8 cellular contexts compared by ENCODE assay signal in genomic region chr20:34709836-34710567, GRCh38. TPM values are rescaled to one million over a fixed set of nuclear protein-coding genes. Genes with fewer than 3 reads are reported as not detected.
A peak's percentile ranks its signal among the peaks of the same experiment; 100 is the strongest.
DNase-seq lines count a peak whose midpoint lies in the region; ATAC-seq and TF ChIP-seq lines count a peak whose summit lies in the region.

No MANE protein-coding gene starts in this region.

- peak; percentile 14 for ATAC-seq in GM21423 (IDR thresholded peaks at IDR 0.05; ENCODE audit: unreplicated experiment)

- peaks cover 9 to 57% (median 49%) of the 10 kb centered on the region in 4 donors for H3K4me1 ChIP-seq in liver (ENCODE audit: control insufficient read depth in 4 of 4, insufficient read depth in 4 of 4, low read length in 3 of 4)

- peaks cover 0 to 10% (median 4%) of the 10 kb centered on the region in 4 donors for H3K36me3 ChIP-seq in liver (ENCODE audit: control insufficient read depth in 4 of 4, insufficient read depth in 3 of 4, low read depth in 1 of 4, low read length in 3 of 4)

- DNase-seq in NCI-H1694 (lab: John Stamatoyannopoulos, UW) (peak; percentile 43), NCI-H1694 treated with DMSO at 0.1 percent for 48 hours (lab: John Stamatoyannopoulos, UW) (no peak), HuH-7 (ENCODE audit: low spot score) (peak; percentile 63), SK-MEL-5 (ENCODE audit: low read depth, low spot score) (peak; percentile 74), coronary artery (ENCODE audit: low spot score) (peak; percentile 89)
- peak; percentile 34 to 61 for DNase-seq in stimulated activated CD8-positive, alpha-beta memory T cell treated with anti-CD3 and anti-CD28 coated beads, Interleukin-2, amount 100 ng/mL, for 48 hours (ENCODE audit: low read depth in 2 of 2)

- H3K4me3 ChIP-seq in coronary artery (peak overlapping the region; percentile 79), liver (ENCODE audit: low read depth in 1 of 3, low read length in 3 of 3) (peak overlapping the region; percentile 30 to 74 (median 72))

- no peaks in the 10 kb centered on the region for H3K27me3 ChIP-seq in liver (ENCODE audit: control insufficient read depth in 4 of 4, insufficient read depth in 4 of 4, low read length in 3 of 4)

- in situ Hi-C loops in SK-MEL-5 (cut with HindIII; ENCODE audit: low pct_unique_long_range_greater_than_20kb, low sequenced_read_pairs), result no loop called here

- no peaks in the 10 kb centered on the region for H3K9me3 ChIP-seq in liver (ENCODE audit: control insufficient read depth in 4 of 4, low read length in 3 of 4)

- no peak for TF ChIP-seq CTCF in coronary artery (IDR thresholded peaks at IDR 0.05)
- TF ChIP-seq CTCF in liver (IDR thresholded peaks at IDR 0.05; ENCODE audit: low read depth, low read length, missing input control), result peak; percentile 3

- H3K9ac ChIP-seq in liver (ENCODE audit: low read depth in 1 of 2, low read length in 2 of 2), result peak overlapping the region; percentile 28 to 32

- TF ChIP-seq RAD21 in liver (IDR thresholded peaks at IDR 0.05), result no peak

- H3K27ac ChIP-seq in coronary artery, result peak overlapping the region; percentile 64 to 94
- H3K27ac ChIP-seq in liver (ENCODE audit: low read depth in 1 of 2, low read length in 2 of 2), result peak overlapping the region; percentile 87 to 88

- WGBS in liver, result 3% methylated on average over 61 of the region's 61 CpGs

TF ChIP-seq in liver, 16 proteins besides CTCF, POLR2A, EP300 and RAD21:
- TF ChIP-seq HNF4A (conservative IDR thresholded peaks at IDR 0.05), result peak in 1 of 2 donors; percentile 0
- peak; percentile 6 for TF ChIP-seq SP1 (IDR thresholded peaks at IDR 0.05)
- peak; percentile 42 for TF ChIP-seq YY1 (IDR thresholded peaks at IDR 0.05)
- TF ChIP-seq, protein P1, sequence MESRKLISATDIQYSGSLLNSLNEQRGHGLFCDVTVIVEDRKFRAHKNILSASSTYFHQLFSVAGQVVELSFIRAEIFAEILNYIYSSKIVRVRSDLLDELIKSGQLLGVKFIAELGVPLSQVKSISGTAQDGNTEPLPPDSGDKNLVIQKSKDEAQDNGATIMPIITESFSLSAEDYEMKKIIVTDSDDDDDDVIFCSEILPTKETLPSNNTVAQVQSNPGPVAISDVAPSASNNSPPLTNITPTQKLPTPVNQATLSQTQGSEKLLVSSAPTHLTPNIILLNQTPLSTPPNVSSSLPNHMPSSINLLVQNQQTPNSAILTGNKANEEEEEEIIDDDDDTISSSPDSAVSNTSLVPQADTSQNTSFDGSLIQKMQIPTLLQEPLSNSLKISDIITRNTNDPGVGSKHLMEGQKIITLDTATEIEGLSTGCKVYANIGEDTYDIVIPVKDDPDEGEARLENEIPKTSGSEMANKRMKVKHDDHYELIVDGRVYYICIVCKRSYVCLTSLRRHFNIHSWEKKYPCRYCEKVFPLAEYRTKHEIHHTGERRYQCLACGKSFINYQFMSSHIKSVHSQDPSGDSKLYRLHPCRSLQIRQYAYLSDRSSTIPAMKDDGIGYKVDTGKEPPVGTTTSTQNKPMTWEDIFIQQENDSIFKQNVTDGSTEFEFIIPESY (IDR thresholded peaks at IDR 0.05), result no peak
TF ChIP-seq in liver: peak in this region for 3.

RNA-seq across cellular contexts. Expression of gene TP53INP2, which starts 5.9 kb away (rescaled TPM):
- total RNA-seq in SK-MEL-5 (2014; rRNA removed; shearing (Covaris generic)), result 6.5 TPM in 2 replicates
- 19.9 and 25.8 TPM in 2 replicates for polyA plus RNA-seq in SK-MEL-5 (2015; cell fraction: cytosol; rRNA removed)
- 13.5 and 14.1 TPM in 2 replicates for polyA plus RNA-seq in SK-MEL-5 (2015; cell fraction: nucleus; rRNA removed)
- total RNA-seq in liver, result 1 to 10 TPM; 3.0 to 9.5 TPM
- 10 to 100 TPM in 1 of 2 donors, 1 to 10 TPM in 1; 4.5 to 14.5 TPM for polyA plus RNA-seq in liver

RNA-seq across cellular contexts. Expression of gene PIGU, which starts 33.1 kb away (rescaled TPM):
- total RNA-seq in SK-MEL-5 (2014; rRNA removed; shearing (Covaris generic)), result 32.1 and 38.2 TPM in 2 replicates
- 48.0 and 49.1 TPM in 2 replicates for polyA plus RNA-seq in SK-MEL-5 (2015; cell fraction: cytosol; rRNA removed)
- polyA plus RNA-seq in SK-MEL-5 (2015; cell fraction: nucleus; rRNA removed), result 12.3 and 19.0 TPM in 2 replicates
- 1 to 10 TPM; 6.4 to 7.2 TPM for total RNA-seq in liver
- 10 to 100 TPM in 1 of 2 donors, 1 to 10 TPM in 1; 7.2 to 10.0 TPM for polyA plus RNA-seq in liver
